ENCODE assay signal across 13 cellular contexts in the genomic region with DNA sequence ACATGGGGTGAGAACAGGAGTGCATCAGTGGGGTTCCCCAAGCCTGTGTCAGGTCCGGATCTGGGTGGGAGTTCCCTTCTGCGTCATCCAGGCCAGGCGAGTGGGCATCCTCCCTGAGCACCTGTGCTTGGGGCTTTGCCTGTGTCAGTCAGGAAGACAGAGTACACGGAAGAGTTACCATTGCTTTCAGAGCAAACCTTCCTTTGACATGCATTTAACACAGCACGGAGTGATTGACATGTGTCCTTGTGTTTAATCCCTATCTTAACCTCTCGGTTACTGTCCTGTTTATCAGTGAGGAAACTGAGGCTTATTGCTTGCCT. TPM values are rescaled to one million over a fixed set of nuclear protein-coding genes. Genes with fewer than 3 reads are reported as not detected.
DNase-seq lines count a peak whose midpoint lies in the region; ATAC-seq, FAIRE-seq and TF ChIP-seq lines count a peak whose summit lies in the region.
"Had no signal": no experiment of that assay in that cellular context is flagged by ENCODE, and none has a peak within 500 bp of the region (broad histone marks: within the 10 kb centered on the region; RNA-seq: fewer than 3 reads in every experiment).

No MANE protein-coding gene starts in this region.

- no peak overlapping the region for H3K4me2 ChIP-seq in A549

- no peaks in the 10 kb centered on the region for H3K27me3 ChIP-seq in RWPE2 (ENCODE audit: insufficient read depth, poor library complexity, severe bottlenecking)
- H3K27me3 ChIP-seq in esophagus squamous epithelium, result no peaks in the 10 kb centered on the region
- H3K27me3 ChIP-seq: ovary had no signal

- H3K4me1 Mint-ChIP-seq in progenitor cell of endocrine pancreas (ENCODE audit: low read depth), result peaks cover 60% of the 10 kb centered on the region
- H3K4me1 Mint-ChIP-seq in activated T-cell treated with anti-CD3 and anti-CD28 coated beads, Interleukin-2, amount 50 U/mL, for 4 hours (ENCODE audit: low read depth), result peaks cover 71% of the 10 kb centered on the region

- no peaks in the 10 kb centered on the region for H3K9me3 Mint-ChIP-seq in progenitor cell of endocrine pancreas (ENCODE audit: low read depth)
- H3K9me3 Mint-ChIP-seq in activated T-cell treated with anti-CD3 and anti-CD28 coated beads, Interleukin-2, amount 50 U/mL, for 4 hours, result no peaks in the 10 kb centered on the region

- DNase-seq in A549 (ENCODE audit: low read depth in 1 of 2, low spot score in 1 of 2), result no peak
- no peak for DNase-seq in RWPE2 (ENCODE audit: low spot score)
- DNase-seq in esophagus squamous epithelium (lab: John Stamatoyannopoulos, UW), result no peak
- DNase-seq in progenitor cell of endocrine pancreas (ENCODE audit: low spot score, unreplicated experiment), result no peak
- no peak for DNase-seq in NCI-H526 (lab: John Stamatoyannopoulos, UW)
- DNase-seq in activated T-cell treated with anti-CD3 and anti-CD28 coated beads, Interleukin-2, amount 50 U/mL, for 4 hours, result no peak
- DNase-seq in activated T-cell treated with anti-CD3 and anti-CD28 coated beads for 4 hours, result no peak
- DNase-seq: activated T-cell treated with anti-CD3 and anti-CD28 coated beads, Interleukin-2, amount 50 U/mL, for 48 hours; NCI-H2227 treated with DMSO at 0.1 percent for 48 hours; ovary; stimulated activated CD4-positive, alpha-beta T cell treated with anti-CD3 and anti-CD28 coated beads, Interleukin-4, amount 100 ng/mL, for 24 hours had no signal

- H3K4me1 ChIP-seq in A549 (peaks cover 100% of the 10 kb centered on the region), RWPE2 (ENCODE audit: insufficient read depth, poor library complexity, severe bottlenecking) (peaks cover 66% of the 10 kb centered on the region), esophagus squamous epithelium (peaks cover 71 to 99% (median 99%) of the 10 kb centered on the region in 3 donors)

- TF ChIP-seq CTCF in A549 (IDR thresholded peaks at IDR 0.05) (no peak), RWPE2 (IDR thresholded peaks at IDR 0.05; ENCODE audit: poor library complexity, severe bottlenecking) (no peak), esophagus squamous epithelium (IDR thresholded peaks at IDR 0.05) (no peak), progenitor cell of endocrine pancreas (IDR thresholded peaks at IDR 0.05; ENCODE audit: unreplicated experiment) (no peak)

- TF ChIP-seq POLR2A in A549 (IDR thresholded peaks at IDR 0.05; ENCODE audit: low read length), result no peak
- TF ChIP-seq POLR2A in esophagus squamous epithelium (IDR thresholded peaks at IDR 0.05), result no peak

- H3K4me3 Mint-ChIP-seq in progenitor cell of endocrine pancreas (ENCODE audit: low read depth), result no peak overlapping the region
- no peak overlapping the region for H3K4me3 Mint-ChIP-seq in activated T-cell treated with anti-CD3 and anti-CD28 coated beads, Interleukin-2, amount 50 U/mL, for 4 hours

- no peak for TF ChIP-seq RAD21 in A549 (conservative IDR thresholded peaks at IDR 0.05 in 1 of 2, IDR thresholded peaks at IDR 0.05 in 1 of 2)

- H3K36me3 ChIP-seq in RWPE2 (ENCODE audit: low read depth) (peaks cover 80% of the 10 kb centered on the region), esophagus squamous epithelium (peaks cover 0 to 90% (median 24%) of the 10 kb centered on the region in 3 donors)
- H3K36me3 ChIP-seq: ovary had no signal

- H3K4me3 ChIP-seq in A549 (no peak overlapping the region), RWPE2 (ENCODE audit: severe bottlenecking) (no peak overlapping the region), esophagus squamous epithelium (no peak overlapping the region)
- H3K4me3 ChIP-seq: ovary had no signal

- H3K27me3 Mint-ChIP-seq in progenitor cell of endocrine pancreas, result no peaks in the 10 kb centered on the region
- no peaks in the 10 kb centered on the region for H3K27me3 Mint-ChIP-seq in activated T-cell treated with anti-CD3 and anti-CD28 coated beads, Interleukin-2, amount 50 U/mL, for 4 hours (ENCODE audit: low read depth)

- H3K9me3 ChIP-seq in A549 (no peaks in the 10 kb centered on the region), RWPE2 (ENCODE audit: severe bottlenecking) (no peaks in the 10 kb centered on the region), esophagus squamous epithelium (no peaks in the 10 kb centered on the region)
- H3K9me3 ChIP-seq: ovary had no signal

- intact Hi-C loops in esophagus squamous epithelium (cut with DNase I), result no loop called here

- H3K27ac ChIP-seq in A549 (peak overlapping the region in 1 of 2 experiments; percentile 93; a peak in 4 of 6 replicates), RWPE2 (ENCODE audit: poor library complexity, severe bottlenecking) (peak overlapping the region; percentile 99), esophagus squamous epithelium (peak overlapping the region; percentile 68 to 99 (median 94))
- H3K27ac ChIP-seq: HL-60, ovary had no signal

- FAIRE-seq in A549 (lab: Jason Lieb, UNC), result peak; percentile 84

- ATAC-seq in A549, result no peak
- ATAC-seq in RWPE2 (ENCODE audit: low read depth), result no peak
- no peak for ATAC-seq in HG03280 (IDR thresholded peaks at IDR 0.05; ENCODE audit: unreplicated experiment)
- ATAC-seq in activated T-cell treated with anti-CD3 and anti-CD28 coated beads, Interleukin-2, amount 50 U/mL, for 4 hours, result no peak

- no peak for TF ChIP-seq EP300 in A549 (IDR thresholded peaks at IDR 0.05)

- CTCF ChIA-PET in A549 (lab: Yijun Ruan, JAX), result interaction anchor here (1.0 to 33.1 kb wide), 4 partner anchors 20 to 60 kb away, joined by 3 to 764 read pairs (median 4); no protein-coding TSS in a partner anchor

- H3K36me3 Mint-ChIP-seq in progenitor cell of endocrine pancreas (ENCODE audit: insufficient read depth), result peaks cover 6% of the 10 kb centered on the region
- peaks cover 12% of the 10 kb centered on the region for H3K36me3 Mint-ChIP-seq in activated T-cell treated with anti-CD3 and anti-CD28 coated beads, Interleukin-2, amount 50 U/mL, for 4 hours (ENCODE audit: insufficient read depth)

- WGBS in A549 (ENCODE audit: missing lambda C conversion rate), result 91% methylated on average over 6 of the region's 6 CpGs
- WGBS in esophagus squamous epithelium, 2 donors, result 56 to 87% methylated on average over 4 to 5 of the region's 6 CpGs

- H3K27ac Mint-ChIP-seq in progenitor cell of endocrine pancreas, result peak overlapping the region; percentile 80

- POLR2A ChIA-PET in A549 (lab: Yijun Ruan, JAX), result interaction anchor here (0.5 kb wide), 1 partner anchor 17 kb away, joined by 3 read pairs; no protein-coding TSS in a partner anchor

TF ChIP-seq in A549, 52 proteins besides CTCF, POLR2A, EP300 and RAD21:
- peak; percentile 91 for TF ChIP-seq POLR2AphosphoS2 (conservative IDR thresholded peaks at IDR 0.05; ENCODE audit: low read length)
- no peak for TF ChIP-seq CEBPB (IDR thresholded peaks at IDR 0.05)

RNA-seq across cellular contexts. Expression of a gene that starts 47.6 kb away (rescaled TPM):
- 10.0 and 12.3 TPM in 2 replicates for polyA plus RNA-seq in A549 (2011; rRNA removed)
- 10.0 and 10.2 TPM in 2 replicates for polyA plus RNA-seq in A549 (2012; cell fraction: cytosol; rRNA removed)
- polyA plus RNA-seq in A549 (2012; cell fraction: nucleus; rRNA removed), result 33.2 and 34.8 TPM in 2 replicates
- 8.6 to 11.7 TPM (median 11.0 TPM) in 3 replicates for polyA plus RNA-seq in A549 (2017; fragmentation: RNase III; extraction: RNeasy Plus Mini Kit Qiagen cat#74134 plus additional on column Dnase treatment)
- polyA minus RNA-seq in A549 (2011; rRNA and poly(A)+ RNA removed), result 3.2 and 7.1 TPM in 2 replicates
- 1 to 10 TPM; 1.5 to 4.2 (median 1.8) TPM for total RNA-seq in esophagus squamous epithelium
- 4.1 and 5.0 TPM in 2 replicates for total RNA-seq in progenitor cell of endocrine pancreas
- 1 to 10 TPM in 2 of 3 donors, under 1 TPM in 1; 0.99 to 1.1 (median 1.0) TPM for total RNA-seq in activated T-cell treated with anti-CD3 and anti-CD28 coated beads, Interleukin-2, amount 50 U/mL, for 4 hours

RNA-seq across cellular contexts. Expression of a gene that starts 49.2 kb away (rescaled TPM):
- polyA plus RNA-seq in A549 (2011; rRNA removed), result 605 and 614 TPM in 2 replicates
- polyA plus RNA-seq in A549 (2012; cell fraction: cytosol; rRNA removed), result 1,005 and 1,074 TPM in 2 replicates
- 3,482 and 4,263 TPM in 2 replicates for polyA plus RNA-seq in A549 (2012; cell fraction: nucleus; rRNA removed)
- 967 to 1,087 TPM (median 1,011 TPM) in 3 replicates for polyA plus RNA-seq in A549 (2017; fragmentation: RNase III; extraction: RNeasy Plus Mini Kit Qiagen cat#74134 plus additional on column Dnase treatment)
- 488 and 611 TPM in 2 replicates for polyA minus RNA-seq in A549 (2011; rRNA and poly(A)+ RNA removed)
- 100 to 1,000 TPM; 302 to 705 (median 414) TPM for total RNA-seq in esophagus squamous epithelium
- total RNA-seq in progenitor cell of endocrine pancreas, result 639 and 657 TPM in 2 replicates
- total RNA-seq in activated T-cell treated with anti-CD3 and anti-CD28 coated beads, Interleukin-2, amount 50 U/mL, for 4 hours, result 100 to 1,000 TPM; 215 to 233 (median 230) TPM
